1 cellular context compared by ENCODE assay signal in genomic region chr22:37803195-37803635, GRCh38.
TF ChIP-seq lines count a peak whose summit lies in the region.

No MANE protein-coding gene starts in this region.

TF ChIP-seq in K562, 482 proteins besides CTCF, POLR2A, EP300 and RAD21 (continued from another document and continues in another):
- TF ChIP-seq SMAD2 (IDR thresholded peaks at IDR 0.05; ENCODE audit: low read depth, low read length) (no peak), RBBP5 (IDR thresholded peaks at IDR 0.05; ENCODE audit: borderline replicate concordance, insufficient read depth, low read length, poor library complexity, severe bottlenecking) (peak; percentile 36), MEIS2 (IDR thresholded peaks at IDR 0.05; ENCODE audit: partially characterized antibody) (peak; percentile 75), DACH1 (IDR thresholded peaks at IDR 0.05; ENCODE audit: partially characterized antibody) (peak; percentile 43), ZBTB17 (CRISPR knock-in tag; IDR thresholded peaks at IDR 0.05) (no peak), FOXP1 (CRISPR knock-in tag; IDR thresholded peaks at IDR 0.05) (0 out of 2 replicates have a peak, but pooled peaks have one; percentile 39), PHF20 (IDR thresholded peaks at IDR 0.05; ENCODE audit: partially characterized antibody) (no peak), ZNF57 (CRISPR knock-in tag; IDR thresholded peaks at IDR 0.05) (no peak), TFE3 (CRISPR knock-in tag; IDR thresholded peaks at IDR 0.05) (no peak), NR1H2 (CRISPR knock-in tag; IDR thresholded peaks at IDR 0.05) (no peak), CXXC5 (CRISPR knock-in tag; IDR thresholded peaks at IDR 0.05) (peak; percentile 94), CBX5 (IDR thresholded peaks at IDR 0.05; ENCODE audit: borderline replicate concordance, low read depth) (no peak), XRCC5 (IDR thresholded peaks at IDR 0.05; ENCODE audit: low read depth, low read length) (no peak), SPI1 (IDR thresholded peaks at IDR 0.05; ENCODE audit: borderline replicate concordance, low read depth, low read length) (0 out of 2 replicates have a peak, but pooled peaks have one; percentile 6), CBFA2T3 (IDR thresholded peaks at IDR 0.05) (peak; percentile 96), HSF4 (CRISPR knock-in tag; IDR thresholded peaks at IDR 0.05; ENCODE audit: borderline replicate concordance) (no peak), NR2C1 (IDR thresholded peaks at IDR 0.05) (peak; percentile 83), NR2C1 (tag; IDR thresholded peaks at IDR 0.05) (peak; percentile 86), E4F1 (CRISPR knock-in tag; IDR thresholded peaks at IDR 0.05; ENCODE audit: borderline replicate concordance) (no peak), RBM34 (IDR thresholded peaks at IDR 0.05; ENCODE audit: borderline replicate concordance, insufficient read depth, low read length) (no peak)
- TF ChIP-seq, protein P1, sequence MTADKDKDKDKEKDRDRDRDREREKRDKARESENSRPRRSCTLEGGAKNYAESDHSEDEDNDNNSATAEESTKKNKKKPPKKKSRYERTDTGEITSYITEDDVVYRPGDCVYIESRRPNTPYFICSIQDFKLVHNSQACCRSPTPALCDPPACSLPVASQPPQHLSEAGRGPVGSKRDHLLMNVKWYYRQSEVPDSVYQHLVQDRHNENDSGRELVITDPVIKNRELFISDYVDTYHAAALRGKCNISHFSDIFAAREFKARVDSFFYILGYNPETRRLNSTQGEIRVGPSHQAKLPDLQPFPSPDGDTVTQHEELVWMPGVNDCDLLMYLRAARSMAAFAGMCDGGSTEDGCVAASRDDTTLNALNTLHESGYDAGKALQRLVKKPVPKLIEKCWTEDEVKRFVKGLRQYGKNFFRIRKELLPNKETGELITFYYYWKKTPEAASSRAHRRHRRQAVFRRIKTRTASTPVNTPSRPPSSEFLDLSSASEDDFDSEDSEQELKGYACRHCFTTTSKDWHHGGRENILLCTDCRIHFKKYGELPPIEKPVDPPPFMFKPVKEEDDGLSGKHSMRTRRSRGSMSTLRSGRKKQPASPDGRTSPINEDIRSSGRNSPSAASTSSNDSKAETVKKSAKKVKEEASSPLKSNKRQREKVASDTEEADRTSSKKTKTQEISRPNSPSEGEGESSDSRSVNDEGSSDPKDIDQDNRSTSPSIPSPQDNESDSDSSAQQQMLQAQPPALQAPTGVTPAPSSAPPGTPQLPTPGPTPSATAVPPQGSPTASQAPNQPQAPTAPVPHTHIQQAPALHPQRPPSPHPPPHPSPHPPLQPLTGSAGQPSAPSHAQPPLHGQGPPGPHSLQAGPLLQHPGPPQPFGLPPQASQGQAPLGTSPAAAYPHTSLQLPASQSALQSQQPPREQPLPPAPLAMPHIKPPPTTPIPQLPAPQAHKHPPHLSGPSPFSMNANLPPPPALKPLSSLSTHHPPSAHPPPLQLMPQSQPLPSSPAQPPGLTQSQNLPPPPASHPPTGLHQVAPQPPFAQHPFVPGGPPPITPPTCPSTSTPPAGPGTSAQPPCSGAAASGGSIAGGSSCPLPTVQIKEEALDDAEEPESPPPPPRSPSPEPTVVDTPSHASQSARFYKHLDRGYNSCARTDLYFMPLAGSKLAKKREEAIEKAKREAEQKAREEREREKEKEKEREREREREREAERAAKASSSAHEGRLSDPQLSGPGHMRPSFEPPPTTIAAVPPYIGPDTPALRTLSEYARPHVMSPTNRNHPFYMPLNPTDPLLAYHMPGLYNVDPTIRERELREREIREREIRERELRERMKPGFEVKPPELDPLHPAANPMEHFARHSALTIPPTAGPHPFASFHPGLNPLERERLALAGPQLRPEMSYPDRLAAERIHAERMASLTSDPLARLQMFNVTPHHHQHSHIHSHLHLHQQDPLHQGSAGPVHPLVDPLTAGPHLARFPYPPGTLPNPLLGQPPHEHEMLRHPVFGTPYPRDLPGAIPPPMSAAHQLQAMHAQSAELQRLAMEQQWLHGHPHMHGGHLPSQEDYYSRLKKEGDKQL (CRISPR knock-in tag; IDR thresholded peaks at IDR 0.05; ENCODE audit: borderline replicate concordance) = no peak
- TF ChIP-seq, protein P2, sequence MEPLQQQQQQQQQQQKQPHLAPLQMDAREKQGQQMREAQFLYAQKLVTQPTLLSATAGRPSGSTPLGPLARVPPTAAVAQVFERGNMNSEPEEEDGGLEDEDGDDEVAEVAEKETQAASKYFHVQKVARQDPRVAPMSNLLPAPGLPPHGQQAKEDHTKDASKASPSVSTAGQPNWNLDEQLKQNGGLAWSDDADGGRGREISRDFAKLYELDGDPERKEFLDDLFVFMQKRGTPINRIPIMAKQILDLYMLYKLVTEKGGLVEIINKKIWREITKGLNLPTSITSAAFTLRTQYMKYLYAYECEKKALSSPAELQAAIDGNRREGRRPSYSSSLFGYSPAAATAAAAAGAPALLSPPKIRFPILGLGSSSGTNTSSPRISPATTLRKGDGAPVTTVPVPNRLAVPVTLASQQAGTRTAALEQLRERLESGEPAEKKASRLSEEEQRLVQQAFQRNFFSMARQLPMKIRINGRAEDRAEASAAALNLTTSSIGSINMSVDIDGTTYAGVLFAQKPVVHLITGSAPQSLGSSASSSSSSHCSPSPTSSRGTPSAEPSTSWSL (CRISPR knock-in tag; IDR thresholded peaks at IDR 0.05; ENCODE audit: borderline replicate concordance) = no peak
- TF ChIP-seq, protein P3, sequence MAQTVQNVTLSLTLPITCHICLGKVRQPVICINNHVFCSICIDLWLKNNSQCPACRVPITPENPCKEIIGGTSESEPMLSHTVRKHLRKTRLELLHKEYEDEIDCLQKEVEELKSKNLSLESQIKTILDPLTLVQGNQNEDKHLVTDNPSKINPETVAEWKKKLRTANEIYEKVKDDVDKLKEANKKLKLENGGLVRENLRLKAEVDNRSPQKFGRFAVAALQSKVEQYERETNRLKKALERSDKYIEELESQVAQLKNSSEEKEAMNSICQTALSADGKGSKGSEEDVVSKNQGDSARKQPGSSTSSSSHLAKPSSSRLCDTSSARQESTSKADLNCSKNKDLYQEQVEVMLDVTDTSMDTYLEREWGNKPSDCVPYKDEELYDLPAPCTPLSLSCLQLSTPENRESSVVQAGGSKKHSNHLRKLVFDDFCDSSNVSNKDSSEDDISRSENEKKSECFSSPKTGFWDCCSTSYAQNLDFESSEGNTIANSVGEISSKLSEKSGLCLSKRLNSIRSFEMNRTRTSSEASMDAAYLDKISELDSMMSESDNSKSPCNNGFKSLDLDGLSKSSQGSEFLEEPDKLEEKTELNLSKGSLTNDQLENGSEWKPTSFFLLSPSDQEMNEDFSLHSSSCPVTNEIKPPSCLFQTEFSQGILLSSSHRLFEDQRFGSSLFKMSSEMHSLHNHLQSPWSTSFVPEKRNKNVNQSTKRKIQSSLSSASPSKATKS (CRISPR knock-in tag; IDR thresholded peaks at IDR 0.05) = no peak
- TF ChIP-seq, protein P4, sequence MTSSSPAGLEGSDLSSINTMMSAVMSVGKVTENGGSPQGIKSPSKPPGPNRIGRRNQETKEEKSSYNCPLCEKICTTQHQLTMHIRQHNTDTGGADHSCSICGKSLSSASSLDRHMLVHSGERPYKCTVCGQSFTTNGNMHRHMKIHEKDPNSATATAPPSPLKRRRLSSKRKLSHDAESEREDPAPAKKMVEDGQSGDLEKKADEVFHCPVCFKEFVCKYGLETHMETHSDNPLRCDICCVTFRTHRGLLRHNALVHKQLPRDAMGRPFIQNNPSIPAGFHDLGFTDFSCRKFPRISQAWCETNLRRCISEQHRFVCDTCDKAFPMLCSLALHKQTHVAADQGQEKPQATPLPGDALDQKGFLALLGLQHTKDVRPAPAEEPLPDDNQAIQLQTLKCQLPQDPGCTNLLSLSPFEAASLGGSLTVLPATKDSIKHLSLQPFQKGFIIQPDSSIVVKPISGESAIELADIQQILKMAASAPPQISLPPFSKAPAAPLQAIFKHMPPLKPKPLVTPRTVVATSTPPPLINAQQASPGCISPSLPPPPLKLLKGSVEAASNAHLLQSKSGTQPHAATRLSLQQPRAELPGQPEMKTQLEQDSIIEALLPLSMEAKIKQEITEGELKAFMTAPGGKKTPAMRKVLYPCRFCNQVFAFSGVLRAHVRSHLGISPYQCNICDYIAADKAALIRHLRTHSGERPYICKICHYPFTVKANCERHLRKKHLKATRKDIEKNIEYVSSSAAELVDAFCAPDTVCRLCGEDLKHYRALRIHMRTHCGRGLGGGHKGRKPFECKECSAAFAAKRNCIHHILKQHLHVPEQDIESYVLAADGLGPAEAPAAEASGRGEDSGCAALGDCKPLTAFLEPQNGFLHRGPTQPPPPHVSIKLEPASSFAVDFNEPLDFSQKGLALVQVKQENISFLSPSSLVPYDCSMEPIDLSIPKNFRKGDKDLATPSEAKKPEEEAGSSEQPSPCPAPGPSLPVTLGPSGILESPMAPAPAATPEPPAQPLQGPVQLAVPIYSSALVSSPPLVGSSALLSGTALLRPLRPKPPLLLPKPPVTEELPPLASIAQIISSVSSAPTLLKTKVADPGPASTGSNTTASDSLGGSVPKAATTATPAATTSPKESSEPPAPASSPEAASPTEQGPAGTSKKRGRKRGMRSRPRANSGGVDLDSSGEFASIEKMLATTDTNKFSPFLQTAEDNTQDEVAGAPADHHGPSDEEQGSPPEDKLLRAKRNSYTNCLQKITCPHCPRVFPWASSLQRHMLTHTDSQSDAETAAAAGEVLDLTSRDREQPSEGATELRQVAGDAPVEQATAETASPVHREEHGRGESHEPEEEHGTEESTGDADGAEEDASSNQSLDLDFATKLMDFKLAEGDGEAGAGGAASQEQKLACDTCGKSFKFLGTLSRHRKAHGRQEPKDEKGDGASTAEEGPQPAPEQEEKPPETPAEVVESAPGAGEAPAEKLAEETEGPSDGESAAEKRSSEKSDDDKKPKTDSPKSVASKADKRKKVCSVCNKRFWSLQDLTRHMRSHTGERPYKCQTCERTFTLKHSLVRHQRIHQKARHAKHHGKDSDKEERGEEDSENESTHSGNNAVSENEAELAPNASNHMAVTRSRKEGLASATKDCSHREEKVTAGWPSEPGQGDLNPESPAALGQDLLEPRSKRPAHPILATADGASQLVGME (CRISPR knock-in tag; IDR thresholded peaks at IDR 0.05) = no peak
- TF ChIP-seq, protein P5, sequence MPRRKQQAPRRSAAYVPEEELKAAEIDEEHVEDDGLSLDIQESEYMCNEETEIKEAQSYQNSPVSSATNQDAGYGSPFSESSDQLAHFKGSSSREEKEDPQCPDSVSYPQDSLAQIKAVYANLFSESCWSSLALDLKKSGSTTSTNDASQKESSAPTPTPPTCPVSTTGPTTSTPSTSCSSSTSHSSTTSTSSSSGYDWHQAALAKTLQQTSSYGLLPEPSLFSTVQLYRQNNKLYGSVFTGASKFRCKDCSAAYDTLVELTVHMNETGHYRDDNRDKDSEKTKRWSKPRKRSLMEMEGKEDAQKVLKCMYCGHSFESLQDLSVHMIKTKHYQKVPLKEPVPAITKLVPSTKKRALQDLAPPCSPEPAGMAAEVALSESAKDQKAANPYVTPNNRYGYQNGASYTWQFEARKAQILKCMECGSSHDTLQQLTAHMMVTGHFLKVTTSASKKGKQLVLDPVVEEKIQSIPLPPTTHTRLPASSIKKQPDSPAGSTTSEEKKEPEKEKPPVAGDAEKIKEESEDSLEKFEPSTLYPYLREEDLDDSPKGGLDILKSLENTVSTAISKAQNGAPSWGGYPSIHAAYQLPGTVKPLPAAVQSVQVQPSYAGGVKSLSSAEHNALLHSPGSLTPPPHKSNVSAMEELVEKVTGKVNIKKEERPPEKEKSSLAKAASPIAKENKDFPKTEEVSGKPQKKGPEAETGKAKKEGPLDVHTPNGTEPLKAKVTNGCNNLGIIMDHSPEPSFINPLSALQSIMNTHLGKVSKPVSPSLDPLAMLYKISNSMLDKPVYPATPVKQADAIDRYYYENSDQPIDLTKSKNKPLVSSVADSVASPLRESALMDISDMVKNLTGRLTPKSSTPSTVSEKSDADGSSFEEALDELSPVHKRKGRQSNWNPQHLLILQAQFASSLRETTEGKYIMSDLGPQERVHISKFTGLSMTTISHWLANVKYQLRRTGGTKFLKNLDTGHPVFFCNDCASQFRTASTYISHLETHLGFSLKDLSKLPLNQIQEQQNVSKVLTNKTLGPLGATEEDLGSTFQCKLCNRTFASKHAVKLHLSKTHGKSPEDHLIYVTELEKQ (CRISPR knock-in tag; IDR thresholded peaks at IDR 0.05) = no peak
